10 cellular contexts compared by ENCODE assay signal in genomic region chr4:122687450-122688121, GRCh38. TPM values are rescaled to one million over a fixed set of nuclear protein-coding genes. Genes with fewer than 3 reads are reported as not detected.
DNase-seq lines count a peak whose midpoint lies in the region; ATAC-seq lines count a peak whose summit lies in the region.
"Had no signal": no experiment of that assay in that cellular context is flagged by ENCODE, and none has a peak within 500 bp of the region (broad histone marks: within the 10 kb centered on the region; RNA-seq: fewer than 3 reads in every experiment).

No MANE protein-coding gene starts in this region.

- H3K4me1 Mint-ChIP-seq in activated T-helper 1 cell treated with anti-CD3 and anti-CD28 coated beads, Interleukin-12 subunit alpha, Interleukin-12 subunit beta, Interleukin-2, Interleukin-4 antibody, amounts not matched to agents 30 ng/mL and 10 ng/mL and 1 ng/mL, durations not matched to agents 14 hours and 24 hours and 36 hours (ENCODE audit: low read depth) = peaks cover 52% of the 10 kb centered on the region

- H3K23ac ChIP-seq in neuronal stem cell (ENCODE audit: low read depth, low read length, poor library complexity) = no peak overlapping the region

- peak overlapping the region; percentile 73 for H3K4me3 Mint-ChIP-seq in activated T-helper 1 cell treated with anti-CD3 and anti-CD28 coated beads, Interleukin-12 subunit alpha, Interleukin-12 subunit beta, Interleukin-2, Interleukin-4 antibody, amounts not matched to agents 30 ng/mL and 10 ng/mL and 1 ng/mL, durations not matched to agents 14 hours and 24 hours and 36 hours

- no peaks in the 10 kb centered on the region for H3K9me3 ChIP-seq in neuronal stem cell (replicated peaks in 1 of 2; ENCODE audit: control insufficient read depth in 2 of 2, insufficient read depth in 1 of 2, low read depth in 1 of 2, low read length in 2 of 2)
- H3K9me3 ChIP-seq: tibial nerve had no signal

- intact Hi-C loops in activated T-helper 1 cell treated with anti-CD3 and anti-CD28 coated beads, Interleukin-12 subunit alpha, Interleukin-12 subunit beta, Interleukin-2, Interleukin-4 antibody, amounts not matched to agents 30 ng/mL and 10 ng/mL and 1 ng/mL, durations not matched to agents 14 hours and 24 hours and 36 hours (cut with micrococcal nuclease) = loop anchor here (1.0 to 2.0 kb wide), 3 partner anchors 12 to 19 kb away; no protein-coding TSS in a partner anchor
- intact Hi-C loops in posterior vena cava (cut with DNase I) = no loop called here

- H3K9me3 Mint-ChIP-seq in activated T-helper 1 cell treated with anti-CD3 and anti-CD28 coated beads, Interleukin-12 subunit alpha, Interleukin-12 subunit beta, Interleukin-2, Interleukin-4 antibody, amounts not matched to agents 30 ng/mL and 10 ng/mL and 1 ng/mL, durations not matched to agents 14 hours and 24 hours and 36 hours = peaks cover 23% of the 10 kb centered on the region

- H4K8ac ChIP-seq in neuronal stem cell (ENCODE audit: low read depth, low read length) = no peak overlapping the region

- no peak overlapping the region for H4K91ac ChIP-seq in neuronal stem cell (ENCODE audit: low read depth, low read length, poor library complexity)

- H3K36me3 Mint-ChIP-seq in activated T-helper 1 cell treated with anti-CD3 and anti-CD28 coated beads, Interleukin-12 subunit alpha, Interleukin-12 subunit beta, Interleukin-2, Interleukin-4 antibody, amounts not matched to agents 30 ng/mL and 10 ng/mL and 1 ng/mL, durations not matched to agents 14 hours and 24 hours and 36 hours (ENCODE audit: low read depth) = peaks cover 10% of the 10 kb centered on the region

- no peak overlapping the region for H3K9ac ChIP-seq in neuronal stem cell (ENCODE audit: low read depth, low read length, poor library complexity)

- peak overlapping the region; percentile 95 for H3K27ac Mint-ChIP-seq in activated T-helper 1 cell treated with anti-CD3 and anti-CD28 coated beads, Interleukin-12 subunit alpha, Interleukin-12 subunit beta, Interleukin-2, Interleukin-4 antibody, amounts not matched to agents 30 ng/mL and 10 ng/mL and 1 ng/mL, durations not matched to agents 14 hours and 24 hours and 36 hours

- H2BK5ac ChIP-seq in neuronal stem cell (ENCODE audit: low read length) = no peak overlapping the region

- no peak overlapping the region for H2BK15ac ChIP-seq in neuronal stem cell (ENCODE audit: low read length)

- H3K27ac ChIP-seq in neuronal stem cell (replicated peaks; ENCODE audit: low read length) = no peak overlapping the region
- H3K27ac ChIP-seq: tibial nerve had no signal

- no peaks in the 10 kb centered on the region for H3K79me1 ChIP-seq in neuronal stem cell (ENCODE audit: low read depth, low read length)

- no peak overlapping the region for H2BK12ac ChIP-seq in neuronal stem cell (ENCODE audit: low read length)

- no peak for DNase-seq in activated T-helper 1 cell treated with anti-CD3 and anti-CD28 coated beads, Interleukin-12 subunit alpha, Interleukin-12 subunit beta, Interleukin-2, Interleukin-4 antibody, amounts not matched to agents 30 ng/mL and 10 ng/mL and 1 ng/mL, durations not matched to agents 14 hours and 24 hours and 36 hours (ENCODE audit: low spot score)
- DNase-seq in neuronal stem cell (ENCODE audit: low spot score) = no peak
- DNase-seq in posterior vena cava (ENCODE audit: low spot score) = no peak
- no peak for DNase-seq in C1 segment of cervical spinal cord (lab: John Stamatoyannopoulos, UW)
- DNase-seq: activated CD4-positive, alpha-beta T cell treated with anti-CD3 and anti-CD28 coated beads for 1 hour; NCI-H146 had no signal

- H2AK5ac ChIP-seq in neuronal stem cell (ENCODE audit: low read depth, low read length) = no peak overlapping the region

- H3K4me2 ChIP-seq in neuronal stem cell (ENCODE audit: insufficient read depth, low read length, poor library complexity, severe bottlenecking) = no peak overlapping the region

- ATAC-seq in GM18909 (IDR thresholded peaks at IDR 0.05; ENCODE audit: poor library complexity, unreplicated experiment) = peak; percentile 37
- ATAC-seq in HG03103 (IDR thresholded peaks at IDR 0.05; ENCODE audit: low read depth, unreplicated experiment) = peak; percentile 61
- no peak for ATAC-seq in HG03039 (IDR thresholded peaks at IDR 0.05; ENCODE audit: unreplicated experiment)

- no peak overlapping the region for H3K4ac ChIP-seq in neuronal stem cell (ENCODE audit: low read length)

- no peaks in the 10 kb centered on the region for H3K27me3 ChIP-seq in neuronal stem cell (ENCODE audit: control insufficient read depth in 3 of 3, insufficient read depth in 3 of 3, low read depth in 1 of 3, low read length in 3 of 3)
- H3K27me3 ChIP-seq: tibial nerve had no signal

- no peaks in the 10 kb centered on the region for H3K27me3 Mint-ChIP-seq in activated T-helper 1 cell treated with anti-CD3 and anti-CD28 coated beads, Interleukin-12 subunit alpha, Interleukin-12 subunit beta, Interleukin-2, Interleukin-4 antibody, amounts not matched to agents 30 ng/mL and 10 ng/mL and 1 ng/mL, durations not matched to agents 14 hours and 24 hours and 36 hours (ENCODE audit: insufficient read depth)

- H2BK120ac ChIP-seq in neuronal stem cell (ENCODE audit: low read depth, low read length) = no peak overlapping the region

- H3K4me1 ChIP-seq in neuronal stem cell (ENCODE audit: control insufficient read depth in 2 of 2, insufficient read depth in 1 of 2, low read depth in 1 of 2, low read length in 2 of 2) = peaks cover 3 to 5% of the 10 kb centered on the region in 2 donors

- H2AFZ ChIP-seq in neuronal stem cell (ENCODE audit: low read length) = peak overlapping the region; percentile 48

- no CpG with 5 or more reads among the region's 3 CpGs for WGBS in neuronal stem cell (ENCODE audit: extremely low coverage in 2 of 2, insufficient read length in 2 of 2, insufficient replicate concordance in 1 of 2), 2 donors

- no peaks in the 10 kb centered on the region for H3K36me3 ChIP-seq in neuronal stem cell (replicated peaks in 1 of 2; ENCODE audit: control insufficient read depth in 2 of 2, insufficient read depth in 2 of 2, low read length in 2 of 2)
- H3K36me3 ChIP-seq: tibial nerve had no signal

- no peak overlapping the region for H3K4me3 ChIP-seq in neuronal stem cell (ENCODE audit: low read length in 2 of 2)
- H3K4me3 ChIP-seq: tibial nerve had no signal

- H3K14ac ChIP-seq in neuronal stem cell (ENCODE audit: low read length) = no peak overlapping the region

- no peak overlapping the region for H3K18ac ChIP-seq in neuronal stem cell (ENCODE audit: low read length)

RNA-seq across cellular contexts. Expression of gene BBS12, which starts 44.9 kb away (rescaled TPM):
- total RNA-seq in activated T-helper 1 cell treated with anti-CD3 and anti-CD28 coated beads, Interleukin-12 subunit alpha, Interleukin-12 subunit beta, Interleukin-2, Interleukin-4 antibody, amounts not matched to agents 30 ng/mL and 10 ng/mL and 1 ng/mL, durations not matched to agents 14 hours and 24 hours and 36 hours = 4.4 and 6.2 TPM in 2 replicates
- polyA plus RNA-seq in neuronal stem cell (2013, experiment 1 of 2) = 3.9 TPM
- 3.9 TPM for polyA plus RNA-seq in neuronal stem cell (2013, experiment 2 of 2)
- 1 to 10 TPM; 3.1 to 3.8 TPM for total RNA-seq in posterior vena cava
